8 cellular contexts compared by ENCODE assay signal in genomic region chr7:158704524-158705233, GRCh38. TPM values are rescaled to one million over a fixed set of nuclear protein-coding genes. Genes with fewer than 3 reads are reported as not detected.
A peak's percentile ranks its signal among the peaks of the same experiment; 100 is the strongest.
DNase-seq lines count a peak whose midpoint lies in the region; ATAC-seq and TF ChIP-seq lines count a peak whose summit lies in the region.

Gene NCAPG2, minus strand, starts transcription at chr7:158704804. Its CDS starts 2,905 bp downstream, at chr7:158701899.

- WGBS in trophoblast cell (ENCODE audit: extremely low coverage, insufficient coverage, insufficient read length) = no CpG with 5 or more reads among the region's 78 CpGs
- 0% methylated on average over 53 of the region's 78 CpGs; no CpG with 5 or more reads in 1 of the 2 donors for WGBS in transverse colon (ENCODE audit: low coverage in 1 of 2), 2 donors

- H3K14ac ChIP-seq in trophoblast cell (ENCODE audit: low read length) = peak within 1 kb of the TSS; percentile 86

- peak within 1 kb of the TSS; percentile 85 for H3K4ac ChIP-seq in trophoblast cell (ENCODE audit: low read depth, low read length)

- peak; percentile 85 for TF ChIP-seq POLR2A in transverse colon (IDR thresholded peaks at IDR 0.05)

- no peak within 1 kb of the TSS for H3K23ac ChIP-seq in trophoblast cell (ENCODE audit: low read length)

- TF ChIP-seq EP300 in transverse colon (IDR thresholded peaks at IDR 0.05; ENCODE audit: low read depth) = no peak

- peak within 1 kb of the TSS; percentile 77 for H3K27ac Mint-ChIP-seq in activated naive CD8-positive, alpha-beta T cell treated with anti-CD3 and anti-CD28 coated beads, Interleukin-2, amount 50 U/mL, for 24 hours

- peak within 1 kb of the TSS; percentile 56 for H2AK5ac ChIP-seq in trophoblast cell (ENCODE audit: low read length)

- H3K9me3 ChIP-seq in cardiac muscle cell (ENCODE audit: low read depth) (no peaks in the 10 kb centered on the region), trophoblast cell (ENCODE audit: insufficient read depth, low read depth, low read length) (peaks cover 9% of the 10 kb centered on the region), transverse colon (no peaks in the 10 kb centered on the region)

- peak within 1 kb of the TSS; percentile 53 for H2BK5ac ChIP-seq in trophoblast cell (ENCODE audit: low read depth, low read length, poor library complexity)

- peaks cover 43% of the 10 kb centered on the region for H3K4me1 Mint-ChIP-seq in activated naive CD8-positive, alpha-beta T cell treated with anti-CD3 and anti-CD28 coated beads, Interleukin-2, amount 50 U/mL, for 24 hours

- H3K79me2 ChIP-seq in trophoblast cell (ENCODE audit: control insufficient read depth, insufficient read depth, low read length, poor library complexity) = peaks cover 12% of the 10 kb centered on the region

- DNase-seq in NCI-H1417 (lab: John Stamatoyannopoulos, UW) (peak; percentile 99 to 100 (median 100)), SW 1271 (lab: John Stamatoyannopoulos, UW) (peak; percentile 91 to 94), cardiac muscle cell (ENCODE audit: low read depth in 1 of 2, low spot score in 1 of 2) (peak; percentile 99), trophoblast cell (peak; percentile 98), transverse colon (peak; percentile 99)
- peak; percentile 98 for DNase-seq in activated naive CD8-positive, alpha-beta T cell treated with anti-CD3 and anti-CD28 coated beads, Interleukin-2, amount 50 U/mL, for 24 hours

- peaks cover 33% of the 10 kb centered on the region for H3K36me3 Mint-ChIP-seq in activated naive CD8-positive, alpha-beta T cell treated with anti-CD3 and anti-CD28 coated beads, Interleukin-2, amount 50 U/mL, for 24 hours (ENCODE audit: low read depth)

- peak within 1 kb of the TSS; percentile 82 for H3K4me2 ChIP-seq in trophoblast cell (ENCODE audit: low read length)

- H3K4me1 ChIP-seq in cardiac muscle cell (ENCODE audit: low read depth) = no peaks in the 10 kb centered on the region
- H3K4me1 ChIP-seq in trophoblast cell (ENCODE audit: control insufficient read depth in 1 of 2, insufficient read depth in 2 of 2, low read length in 2 of 2) = peaks cover 5 to 10% of the 10 kb centered on the region in 2 experiments
- H3K4me1 ChIP-seq in transverse colon = peaks cover 0 to 18% (median 6%) of the 10 kb centered on the region in 4 donors

- in situ Hi-C loops in transverse colon (cut with MboI; ENCODE audit: low pct_ligation_motif_present in 1 of 4, low pct_unique_long_range_greater_than_20kb in 1 of 4, low sequenced_read_pairs in 3 of 4) = no loop called here

- H3K27ac ChIP-seq in cardiac muscle cell (peak within 1 kb of the TSS; percentile 49), trophoblast cell (ENCODE audit: low read depth, low read length) (peak within 1 kb of the TSS; percentile 63), transverse colon (peak within 1 kb of the TSS; percentile 92 to 97 (median 94))

- TF ChIP-seq CTCF in GM12872 (IDR thresholded peaks at IDR 0.05; ENCODE audit: insufficient read depth, low read depth, low read length) (0 out of 3 replicates have a peak, but pooled peaks have one; percentile 5), cardiac muscle cell (IDR thresholded peaks at IDR 0.05; ENCODE audit: low read depth, low read length) (no peak), transverse colon (IDR thresholded peaks at IDR 0.05) (peak; percentile 34 to 89 (median 51))

- H2AFZ ChIP-seq in trophoblast cell (ENCODE audit: insufficient read depth, low read length, poor library complexity) = peak within 1 kb of the TSS; percentile 94

- H4K91ac ChIP-seq in trophoblast cell (ENCODE audit: low read depth, low read length) = peak within 1 kb of the TSS; percentile 83

- H3K9ac ChIP-seq in trophoblast cell (ENCODE audit: low read length) = peak within 1 kb of the TSS; percentile 95

- H3K9me3 Mint-ChIP-seq in activated naive CD8-positive, alpha-beta T cell treated with anti-CD3 and anti-CD28 coated beads, Interleukin-2, amount 50 U/mL, for 24 hours = no peaks in the 10 kb centered on the region

- peak within 1 kb of the TSS; percentile 74 for H3K18ac ChIP-seq in trophoblast cell (ENCODE audit: low read length)

- peak within 1 kb of the TSS; percentile 77 for H2BK120ac ChIP-seq in trophoblast cell (ENCODE audit: insufficient read depth, low read length, poor library complexity)

- H3K27me3 ChIP-seq in cardiac muscle cell (no peaks in the 10 kb centered on the region), trophoblast cell (ENCODE audit: insufficient read depth, low read length) (no peaks in the 10 kb centered on the region), transverse colon (no peaks in the 10 kb centered on the region)

- H3K36me3 ChIP-seq in cardiac muscle cell = no peaks in the 10 kb centered on the region
- peaks cover 3 to 4% of the 10 kb centered on the region in 2 experiments for H3K36me3 ChIP-seq in trophoblast cell (ENCODE audit: control insufficient read depth in 1 of 2, insufficient read depth in 2 of 2, low read length in 2 of 2)
- no peaks in the 10 kb centered on the region for H3K36me3 ChIP-seq in transverse colon

- no peak within 1 kb of the TSS for H2BK12ac ChIP-seq in trophoblast cell (ENCODE audit: low read length)

- intact Hi-C loops in transverse colon (cut with DNase I; ENCODE audit: low total_unique reads) = no loop called here

- H3K79me1 ChIP-seq in trophoblast cell (ENCODE audit: low read length) = peaks cover 10% of the 10 kb centered on the region

- no peaks in the 10 kb centered on the region for H3K27me3 Mint-ChIP-seq in activated naive CD8-positive, alpha-beta T cell treated with anti-CD3 and anti-CD28 coated beads, Interleukin-2, amount 50 U/mL, for 24 hours

- H3K4me3 Mint-ChIP-seq in activated naive CD8-positive, alpha-beta T cell treated with anti-CD3 and anti-CD28 coated beads, Interleukin-2, amount 50 U/mL, for 24 hours = peak within 1 kb of the TSS; percentile 89

- H4K12ac ChIP-seq in trophoblast cell (ENCODE audit: low read depth, low read length) = peak within 1 kb of the TSS; percentile 89

- peak; percentile 97 for ATAC-seq in HG02759 (IDR thresholded peaks at IDR 0.05; ENCODE audit: unreplicated experiment)
- peak; percentile 99 for ATAC-seq in activated naive CD8-positive, alpha-beta T cell treated with anti-CD3 and anti-CD28 coated beads, Interleukin-2, amount 50 U/mL, for 24 hours

- H4K8ac ChIP-seq in trophoblast cell (ENCODE audit: low read depth, low read length) = peak within 1 kb of the TSS; percentile 94

- peak within 1 kb of the TSS; percentile 60 for H3K4me3 ChIP-seq in cardiac muscle cell
- H3K4me3 ChIP-seq in trophoblast cell (ENCODE audit: low read depth, low read length) = peak within 1 kb of the TSS; percentile 98
- peak within 1 kb of the TSS; percentile 60 to 88 (median 78) for H3K4me3 ChIP-seq in transverse colon

RNA-seq across cellular contexts. Expression of gene NCAPG2, which starts in this region (rescaled TPM):
- total RNA-seq in cardiac muscle cell (6.2 and 14.0 TPM in 2 replicates), transverse colon (1 to 10 TPM; 3.4 to 9.0 (median 4.3) TPM)
- polyA plus RNA-seq in cardiac muscle cell = 10.8 and 21.0 TPM in 2 replicates
- 19.4 and 19.7 TPM in 2 replicates for polyA plus RNA-seq in trophoblast cell (2013)

Comparison
In these comparisons a context has a peak if more than half of its experiments do, and no peak if none do; other contexts are left out.
1. Peak in every context shown above with its lines: DNase-seq, ATAC-seq, H3K4me3 ChIP-seq and H3K27ac ChIP-seq.